9 cellular contexts compared by ENCODE assay signal in genomic region chr2:45001629-45002385, GRCh38. TPM values are rescaled to one million over a fixed set of nuclear protein-coding genes. Genes with fewer than 3 reads are reported as not detected.
A peak's percentile ranks its signal among the peaks of the same experiment; 100 is the strongest.
DNase-seq lines count a peak whose midpoint lies in the region; ATAC-seq and TF ChIP-seq lines count a peak whose summit lies in the region.
"Had no signal": no experiment of that assay in that cellular context is flagged by ENCODE, and none has a peak within 500 bp of the region (broad histone marks: within the 10 kb centered on the region; RNA-seq: fewer than 3 reads in every experiment).

No MANE protein-coding gene starts in this region.

- TF ChIP-seq CTCF in left ventricle myocardium inferior (IDR thresholded peaks at IDR 0.05; ENCODE audit: borderline replicate concordance) (no peak), spleen (IDR thresholded peaks at IDR 0.05 in 8 of 11, conservative IDR thresholded peaks at IDR 0.05 in 3 of 11) (no peak)

- POLR2A ChIA-PET in activated CD8-positive, alpha-beta T cell treated with anti-CD3 and anti-CD28 coated beads, Interleukin-2, amount 10 ng/mL, durations not matched to agents 7 days and 5 days (lab: Charles Lee): interaction anchor here (0.6 kb wide), 1 partner anchor 89 kb away, joined by 3 read pairs; no protein-coding TSS in a partner anchor

- WGBS in GM23248 (ENCODE audit: low coverage in 1 of 2, low lambda C conversion rate in 2 of 2, missing lambda C conversion rate in 2 of 2), 2 experiments: 26 to 32% methylated on average over 17 of the region's 17 CpGs
- WGBS in spleen, 5 donors: 11 to 21% (median 15%) methylated on average over 13 to 17 of the region's 17 CpGs

- H3K79me2 ChIP-seq in GM23248 (ENCODE audit: insufficient read depth): no peaks in the 10 kb centered on the region

- no peak overlapping the region for H3K9ac ChIP-seq in GM23248

- H3K4me1 ChIP-seq in GM23248 (ENCODE audit: insufficient read depth) (no peaks in the 10 kb centered on the region), left ventricle myocardium inferior (peaks cover 49% of the 10 kb centered on the region), spleen (peaks cover 16 to 56% (median 38%) of the 10 kb centered on the region in 6 donors)

- H3K27ac Mint-ChIP-seq in activated CD8-positive, alpha-beta T cell treated with anti-CD3 and anti-CD28 coated beads, Interleukin-2, amount 10 ng/mL, durations not matched to agents 7 days and 5 days: no peak overlapping the region

- H3K36me3 Mint-ChIP-seq in activated CD8-positive, alpha-beta T cell treated with anti-CD3 and anti-CD28 coated beads, Interleukin-2, amount 10 ng/mL, durations not matched to agents 7 days and 5 days (ENCODE audit: low read depth): no peaks in the 10 kb centered on the region

- DNase-seq in GM23248 (no peak), left ventricle myocardium inferior (no peak), spleen (no peak), NCI-H2196 (lab: John Stamatoyannopoulos, UW; ENCODE audit: unreplicated experiment) (no peak), G401 (ENCODE audit: low spot score) (no peak), DMS153 (lab: John Stamatoyannopoulos, UW) (no peak)
- DNase-seq in activated CD8-positive, alpha-beta T cell treated with anti-CD3 and anti-CD28 coated beads, Interleukin-2, amount 10 ng/mL, durations not matched to agents 7 days and 5 days: no peak
- no peak for DNase-seq in stimulated activated CD4-positive, alpha-beta T cell treated with anti-CD3 and anti-CD28 coated beads, Interleukin-2, amount 100 ng/mL, for 48 hours
- DNase-seq: NCI-H1436 treated with DMSO at 0.1 percent for 48 hours had no signal

- H4K20me1 ChIP-seq in GM23248 (ENCODE audit: insufficient read depth): no peaks in the 10 kb centered on the region

- CTCF ChIA-PET in activated CD8-positive, alpha-beta T cell treated with anti-CD3 and anti-CD28 coated beads, Interleukin-2, amount 10 ng/mL, durations not matched to agents 7 days and 5 days (lab: Charles Lee): no interaction called here

- H3K27ac ChIP-seq in GM23248: no peak overlapping the region
- H3K27ac ChIP-seq in left ventricle myocardium inferior (replicated peaks): peak overlapping the region; percentile 38
- no peak overlapping the region for H3K27ac ChIP-seq in spleen

- H3K36me3 ChIP-seq in GM23248 (ENCODE audit: low read depth) (no peaks in the 10 kb centered on the region), left ventricle myocardium inferior (no peaks in the 10 kb centered on the region), spleen (no peaks in the 10 kb centered on the region)

- H3K4me3 ChIP-seq in GM23248 (peak overlapping the region; percentile 66), left ventricle myocardium inferior (peak overlapping the region; percentile 57), spleen (peak overlapping the region in 5 of 8 donors; percentile 5 to 58 (median 16))

- H3K27me3 ChIP-seq in GM23248 (replicated peaks; ENCODE audit: insufficient read depth) (peaks cover 75% of the 10 kb centered on the region), left ventricle myocardium inferior (ENCODE audit: low read depth) (peaks cover 100% of the 10 kb centered on the region), spleen (replicated peaks in 1 of 7) (peaks cover 7 to 100% (median 91%) of the 10 kb centered on the region in 7 donors)

- peaks cover 85% of the 10 kb centered on the region for H3K27me3 Mint-ChIP-seq in activated CD8-positive, alpha-beta T cell treated with anti-CD3 and anti-CD28 coated beads, Interleukin-2, amount 10 ng/mL, durations not matched to agents 7 days and 5 days (ENCODE audit: low read depth)

- intact Hi-C loops in left ventricle myocardium inferior (cut with micrococcal nuclease): no loop called here
- intact Hi-C loops in spleen (cut with DNase I; ENCODE audit: low total_unique reads): no loop called here

- H3K9me3 ChIP-seq in GM23248 (ENCODE audit: low read depth): no peaks in the 10 kb centered on the region
- no peaks in the 10 kb centered on the region for H3K9me3 ChIP-seq in left ventricle myocardium inferior (replicated peaks)
- no peaks in the 10 kb centered on the region for H3K9me3 ChIP-seq in spleen

- peak overlapping the region; percentile 81 for H3K4me2 ChIP-seq in GM23248 (ENCODE audit: unreplicated experiment)

- H3K4me3 Mint-ChIP-seq in activated CD8-positive, alpha-beta T cell treated with anti-CD3 and anti-CD28 coated beads, Interleukin-2, amount 10 ng/mL, durations not matched to agents 7 days and 5 days: peak overlapping the region; percentile 10

- in situ Hi-C loops in GM23248 (cut with MboI) (no loop called here), G401 (cut with HindIII; ENCODE audit: low sequenced_read_pairs) (no loop called here)

- no peak for ATAC-seq in activated CD8-positive, alpha-beta T cell treated with anti-CD3 and anti-CD28 coated beads, Interleukin-2, amount 10 ng/mL, durations not matched to agents 7 days and 5 days

- H3K4me1 Mint-ChIP-seq in activated CD8-positive, alpha-beta T cell treated with anti-CD3 and anti-CD28 coated beads, Interleukin-2, amount 10 ng/mL, durations not matched to agents 7 days and 5 days (ENCODE audit: low read depth): peaks cover 20% of the 10 kb centered on the region

- H3K9me3 Mint-ChIP-seq in activated CD8-positive, alpha-beta T cell treated with anti-CD3 and anti-CD28 coated beads, Interleukin-2, amount 10 ng/mL, durations not matched to agents 7 days and 5 days (ENCODE audit: insufficient read depth): no peaks in the 10 kb centered on the region

- no peaks in the 10 kb centered on the region for H3K9me2 ChIP-seq in GM23248 (ENCODE audit: insufficient read depth)

- TF ChIP-seq POLR2A in spleen (IDR thresholded peaks at IDR 0.05): no peak

- no peaks in the 10 kb centered on the region for H3F3A ChIP-seq in GM23248 (ENCODE audit: insufficient read depth)

- peak overlapping the region; percentile 79 for H2AFZ ChIP-seq in GM23248

RNA-seq across cellular contexts. Expression of gene SIX2, which starts 7.4 kb away (rescaled TPM):
- total RNA-seq in GM23248 (2014; rRNA removed; shearing (Covaris generic)): 0.63 TPM in 1 of 2 replicates, not detected in the other
- polyA plus RNA-seq in GM23248 (2016; fragmentation: Nextera tagmentation; extraction: Ambion mirVana) (0.19 and 0.22 TPM in 2 replicates), spleen (under 1 TPM in 2 of 3 donors, not detected in 1; 0.03 TPM)
- total RNA-seq in activated CD8-positive, alpha-beta T cell treated with anti-CD3 and anti-CD28 coated beads, Interleukin-2, amount 10 ng/mL, durations not matched to agents 7 days and 5 days: not detected
- total RNA-seq in left ventricle myocardium inferior (0.91 TPM), spleen (under 1 TPM in 1 of 7 donors, not detected in 6; 0.20 TPM)
- total RNA-seq in G401 (2014; rRNA removed; shearing (Covaris generic)): not detected in 2 replicates

Comparison
In these comparisons a context has a peak if more than half of its experiments do, and no peak if none do; other contexts are left out.
1. H3K4me3 ChIP-seq: peak in every context shown above with its lines; median percentile 66 in GM23248; 57 in left ventricle myocardium inferior; 16 in spleen.